ENCODE assay signal across 18 cellular contexts in the genomic region with DNA sequence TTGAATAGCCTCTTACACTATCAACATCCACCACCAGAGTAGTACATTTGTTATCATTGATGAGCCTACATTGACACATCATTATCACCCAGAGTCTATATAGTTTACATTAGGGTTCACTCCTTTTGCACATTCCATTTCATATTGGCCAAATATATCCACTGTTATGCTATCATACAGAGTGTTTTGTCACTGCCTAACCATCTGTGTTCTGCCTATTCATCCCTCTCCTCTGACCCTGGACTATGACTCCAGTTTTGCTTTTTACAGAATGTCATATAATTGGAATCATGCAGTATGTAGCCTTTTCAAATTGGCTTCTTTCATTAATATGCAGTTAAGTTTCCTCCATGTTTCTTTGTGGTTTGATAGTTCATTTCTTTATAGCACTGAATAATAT.
DNase-seq lines count a peak whose midpoint lies in the region; ATAC-seq and TF ChIP-seq lines count a peak whose summit lies in the region.
"Had no signal": no experiment of that assay in that cellular context is flagged by ENCODE, and none has a peak within 500 bp of the region (broad histone marks: within the 10 kb centered on the region; RNA-seq: fewer than 3 reads in every experiment).

No MANE protein-coding gene starts in this region.

- H2BK5ac ChIP-seq in IMR-90 (ENCODE audit: low read depth, low read length, poor library complexity, severe bottlenecking) = no peak overlapping the region

- BruUV-seq in IMR-90 (replicated peaks; lab: Mats Ljungman, UMichigan) = no TSS peak

- 0 out of 2 replicates have a peak overlapping the region, but pooled peaks have one; percentile 77 for H3K14ac ChIP-seq in IMR-90 (replicated peaks; ENCODE audit: low read depth, low read length)

- H2AFZ ChIP-seq in IMR-90 (replicated peaks; ENCODE audit: low read length, poor library complexity) (no peak overlapping the region), osteoblast (ENCODE audit: low read length) (peak overlapping the region; percentile 2)

- in situ Hi-C loops in IMR-90 (cut with MboI; ENCODE audit: low sequenced_read_pairs) = no loop called here

- H4K91ac ChIP-seq in IMR-90 (ENCODE audit: insufficient read depth, low read depth, low read length) = no peak overlapping the region; the same call in 1 of the 2 replicates

- no peaks in the 10 kb centered on the region for H3K4me1 ChIP-seq in IMR-90 (ENCODE audit: control insufficient read depth, insufficient read depth, low read length)
- H3K4me1 ChIP-seq in osteoblast (ENCODE audit: insufficient read depth, low read length) = no peaks in the 10 kb centered on the region
- H3K4me1 ChIP-seq: Caco-2 had no signal

- H3K4me3 ChIP-seq in IMR-90 (ENCODE audit: insufficient read depth, low read depth, low read length) (no peak overlapping the region), osteoblast (ENCODE audit: insufficient read depth, low read length) (no peak overlapping the region)
- H3K4me3 ChIP-seq: BLaER1 had no signal

- H3K27me3 ChIP-seq in IMR-90 (ENCODE audit: control insufficient read depth, insufficient read depth, low read length) = no peaks in the 10 kb centered on the region
- H3K27me3 ChIP-seq in osteoblast (ENCODE audit: insufficient read depth, low read length) = no peaks in the 10 kb centered on the region
- H3K27me3 ChIP-seq: BLaER1 had no signal

- no peak overlapping the region for H3K18ac ChIP-seq in IMR-90 (ENCODE audit: low read depth, low read length)

- TF ChIP-seq POLR2A in IMR-90 (IDR thresholded peaks at IDR 0.05; ENCODE audit: low read depth, low read length) = no peak

- no peak overlapping the region for H2BK15ac ChIP-seq in IMR-90 (ENCODE audit: low read depth, low read length)

- H3K27ac ChIP-seq in IMR-90 (ENCODE audit: insufficient read depth, low read length) (no peak overlapping the region), osteoblast (ENCODE audit: low read depth, low read length) (no peak overlapping the region)
- H3K27ac ChIP-seq: BLaER1, C4-2B had no signal

- H4K5ac ChIP-seq in IMR-90 (ENCODE audit: low read depth, low read length) = no peak overlapping the region

- intact Hi-C loops in IMR-90 (cut with micrococcal nuclease) = loop anchor here (1.0 kb wide), 1 partner anchor 18 kb away; no protein-coding TSS in a partner anchor

- H2BK20ac ChIP-seq in IMR-90 (ENCODE audit: low read depth, low read length) = no peak overlapping the region

- no peak overlapping the region for H2AK9ac ChIP-seq in IMR-90 (replicated peaks; ENCODE audit: low read depth, low read length, poor library complexity)

- H3K4ac ChIP-seq in IMR-90 (ENCODE audit: low read depth, low read length) = no peak overlapping the region

- no peaks in the 10 kb centered on the region for H4K20me1 ChIP-seq in IMR-90 (ENCODE audit: insufficient read depth, low read length)
- H4K20me1 ChIP-seq in osteoblast (ENCODE audit: insufficient read depth, low read length) = no peaks in the 10 kb centered on the region
- H4K20me1 ChIP-seq: BLaER1 had no signal

- no peak overlapping the region for H3K23ac ChIP-seq in IMR-90 (ENCODE audit: low read depth, low read length)

- no peaks in the 10 kb centered on the region for H3K36me3 Mint-ChIP-seq in activated naive CD4-positive, alpha-beta T cell treated with anti-CD3 and anti-CD28 coated beads, Interleukin-2, amount 50 U/mL, for 72 hours
- H3K36me3 Mint-ChIP-seq: CD4-positive, CD25-positive, alpha-beta regulatory T cell; CD8-positive, alpha-beta T cell had no signal

- no peaks in the 10 kb centered on the region; the same call in 1 of the 2 replicates for H3K9me3 ChIP-seq in IMR-90 (ENCODE audit: control insufficient read depth, insufficient read depth, low read length)
- H3K9me3 ChIP-seq in osteoblast (ENCODE audit: low read depth, low read length) = no peaks in the 10 kb centered on the region
- H3K9me3 ChIP-seq: BLaER1, Caco-2 had no signal

- no peak overlapping the region for H4K8ac ChIP-seq in IMR-90 (ENCODE audit: low read depth in 2 of 2, low read length in 2 of 2)

- no peak overlapping the region; the same call in 1 of the 2 replicates for H2BK120ac ChIP-seq in IMR-90 (ENCODE audit: low read depth, low read length)

- H3K36me3 ChIP-seq in IMR-90 (ENCODE audit: control insufficient read depth, insufficient read depth, low read length) = no peaks in the 10 kb centered on the region
- no peaks in the 10 kb centered on the region for H3K36me3 ChIP-seq in osteoblast (ENCODE audit: insufficient read depth, low read length)
- H3K36me3 ChIP-seq: BLaER1 had no signal

- no peak overlapping the region for H2AK5ac ChIP-seq in IMR-90 (ENCODE audit: low read depth, low read length)

- peak; percentile 67; the same call in 1 of the 2 replicates for ATAC-seq in IMR-90 (ENCODE audit: low read depth)
- ATAC-seq in activated naive CD4-positive, alpha-beta T cell treated with anti-CD3 and anti-CD28 coated beads, Interleukin-2, amount 50 U/mL, for 72 hours = no peak
- ATAC-seq: CD8-positive, alpha-beta T cell; HCT116 had no signal

- dilution Hi-C loops in IMR-90 (cut with HindIII; ENCODE audit: low sequenced_read_pairs, unreplicated experiment) = no loop called here

- H3K56ac ChIP-seq in IMR-90 (ENCODE audit: extremely low read depth, insufficient read depth, low read length) = no peak overlapping the region

- H3K9me3 Mint-ChIP-seq in activated naive CD4-positive, alpha-beta T cell treated with anti-CD3 and anti-CD28 coated beads, Interleukin-2, amount 50 U/mL, for 72 hours = peaks cover 9 to 10% of the 10 kb centered on the region in 2 donors

- CTCF ChIA-PET in IMR-90 (lab: Yijun Ruan, JAX) = no interaction called here

- H3K79me2 ChIP-seq in osteoblast (ENCODE audit: insufficient read depth, low read length) = no peaks in the 10 kb centered on the region

- no peaks in the 10 kb centered on the region for H3K9me1 ChIP-seq in IMR-90 (ENCODE audit: insufficient read depth, low read length)

- H3K4me2 ChIP-seq in IMR-90 (ENCODE audit: low read depth, low read length) (no peak overlapping the region; the same call in 1 of the 2 replicates), osteoblast (ENCODE audit: insufficient read depth, low read length) (no peak overlapping the region)
- H3K4me2 ChIP-seq: BLaER1 had no signal

- POLR2A ChIA-PET in IMR-90 (lab: Charles Lee; ENCODE audit: unreplicated experiment) = no interaction called here

- TF ChIP-seq CTCF in IMR-90 (conservative IDR thresholded peaks at IDR 0.05; ENCODE audit: low read depth, low read length) = no peak
- TF ChIP-seq CTCF in osteoblast (IDR thresholded peaks at IDR 0.05; ENCODE audit: extremely low read depth, low read depth, low read length) = no peak

- peak; percentile 30 for DNase-seq in ELR (ENCODE audit: low read depth)
- peak; percentile 27 for DNase-seq in IMR-90
- no peak for DNase-seq in osteoblast (ENCODE audit: insufficient read length, low spot score, missing footprints)
- no peak for DNase-seq in activated naive CD4-positive, alpha-beta T cell treated with anti-CD3 and anti-CD28 coated beads, Interleukin-2, amount 50 U/mL, for 72 hours (ENCODE audit: low spot score in 2 of 2)
- DNase-seq in effector CD8-positive, alpha-beta T cell (lab: John Stamatoyannopoulos, UW) = no peak
- no peak for DNase-seq in activated CD4-positive, alpha-beta T cell treated with anti-CD3 and anti-CD28 coated beads, Interleukin-2, amount 50 U/mL, for 1 hour
- DNase-seq: Caco-2; CD4-positive, CD25-positive, alpha-beta regulatory T cell; CD8-positive, alpha-beta T cell; DMS153; DND-41; GF-D8; GOT3; H7 had no signal

- no peaks in the 10 kb centered on the region for H3K79me1 ChIP-seq in IMR-90 (ENCODE audit: low read depth in 1 of 2, low read length in 2 of 2)

- no peak overlapping the region for H3K27ac Mint-ChIP-seq in activated naive CD4-positive, alpha-beta T cell treated with anti-CD3 and anti-CD28 coated beads, Interleukin-2, amount 50 U/mL, for 72 hours
- H3K27ac Mint-ChIP-seq: B cell; CD4-positive, CD25-positive, alpha-beta regulatory T cell; CD8-positive, alpha-beta T cell had no signal

- no peak overlapping the region for H3K9ac ChIP-seq in IMR-90 (ENCODE audit: low read depth, low read length)
- H3K9ac ChIP-seq: BLaER1 had no signal

- no peak for TF ChIP-seq RAD21 in IMR-90 (IDR thresholded peaks at IDR 0.05; ENCODE audit: low read length)

TF ChIP-seq in IMR-90, 13 proteins besides CTCF, POLR2A, EP300 and RAD21:
- TF ChIP-seq BHLHE40 (IDR thresholded peaks at IDR 0.05; ENCODE audit: low read depth, low read length) = no peak

Comparison
In these comparisons a context has a peak if more than half of its experiments do, and no peak if none do; other contexts are left out.
1. DNase-seq: peak in ELR (single experiment) and IMR-90 (single experiment); none in osteoblast (single experiment), activated naive CD4-positive, alpha-beta T cell treated with anti-CD3 and anti-CD28 coated beads, Interleukin-2, amount 50 U/mL, for 72 hours (0 of 2), effector CD8-positive, alpha-beta T cell (single experiment) and activated CD4-positive, alpha-beta T cell treated with anti-CD3 and anti-CD28 coated beads, Interleukin-2, amount 50 U/mL, for 1 hour (single experiment).